ENCODE assay signal across 7 cellular contexts in genomic region chr1:4771267-4771666, GRCh38.
"Had no signal": no experiment of that assay in that cellular context is flagged by ENCODE, and none has a peak within 500 bp of the region (broad histone marks: within the 10 kb centered on the region; RNA-seq: fewer than 3 reads in every experiment).

No MANE protein-coding gene starts in this region.

- H3K9ac ChIP-seq: GM23248 had no signal

- H2AFZ ChIP-seq: GM23248 had no signal

- FAIRE-seq: H54, HTR-8/SVneo had no signal

- H3K27ac ChIP-seq: GM23248 had no signal

- DNase-seq: GM23248, GOT3, H9, HCEC 1CT, IMR-90 had no signal

- H3K4me3 ChIP-seq: GM23248 had no signal
